ENCODE assay signal across 31 cellular contexts in the genomic region with DNA sequence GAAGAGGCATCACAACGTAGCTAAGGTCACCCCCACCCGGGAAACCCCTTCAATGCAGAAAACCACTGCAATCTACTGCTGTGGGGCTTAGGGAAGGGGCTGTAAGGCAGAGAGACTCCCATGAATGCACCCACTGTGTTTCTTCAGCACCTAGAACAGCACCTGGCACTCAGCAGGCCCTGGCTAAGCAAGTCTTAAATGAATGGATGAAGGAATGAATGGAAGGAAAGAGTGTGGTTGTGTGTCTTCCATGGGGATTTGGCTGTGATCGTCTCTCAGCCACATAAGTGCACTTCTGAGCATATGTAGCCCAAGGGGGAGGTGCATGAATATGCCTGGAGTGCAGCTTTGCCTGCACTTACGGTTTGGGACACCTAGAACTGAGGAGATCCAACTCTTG.
"Had no signal": no experiment of that assay in that cellular context is flagged by ENCODE, and none has a peak within 500 bp of the region (broad histone marks: within the 10 kb centered on the region; RNA-seq: fewer than 3 reads in every experiment).

No MANE protein-coding gene starts in this region.

- H3K4me3 ChIP-seq: ascending aorta, cardiac muscle cell, colonic mucosa, esophagus squamous epithelium, heart right ventricle, right atrium auricular region, stomach, thyroid gland, upper lobe of left lung, vagina had no signal

- FAIRE-seq: endometrium had no signal

- H3K36me3 ChIP-seq: ascending aorta, cardiac muscle cell, colonic mucosa, esophagus squamous epithelium, heart right ventricle, right atrium auricular region, thyroid gland, upper lobe of left lung, vagina had no signal

- H3K27me3 Mint-ChIP-seq: activated CD4-positive, alpha-beta memory T cell treated with anti-CD3 and anti-CD28 coated beads for 36 hours; activated CD4-positive, alpha-beta T cell treated with anti-CD3 and anti-CD28 coated beads, Interleukin-2, amount 10 ng/mL, durations not matched to agents 24 days and 14 days; stimulated activated naive B cell treated with anti-CD40 and anti-IgM and Interleukin-4, amounts not matched to agents 10 μg/mL and 1 μg/mL and 100 μg/mL, for 72 hours had no signal

- H3K27ac ChIP-seq: ascending aorta, cardiac muscle cell, colonic mucosa, epithelial cell of prostate, esophagus squamous epithelium, heart right ventricle, right atrium auricular region, stomach, thyroid gland, upper lobe of left lung, vagina had no signal

- H3K4me1 ChIP-seq: colonic mucosa had no signal

- ATAC-seq: heart right ventricle; stimulated activated naive B cell treated with anti-CD40 and anti-IgM and Interleukin-4, amounts not matched to agents 10 μg/mL and 1 μg/mL and 100 μg/mL, for 72 hours had no signal

- H3K9me3 ChIP-seq: ascending aorta, colonic mucosa, esophagus squamous epithelium, right atrium auricular region, thyroid gland, vagina had no signal

- H3K4me3 Mint-ChIP-seq: activated CD4-positive, alpha-beta memory T cell treated with anti-CD3 and anti-CD28 coated beads for 36 hours; activated CD4-positive, alpha-beta T cell treated with anti-CD3 and anti-CD28 coated beads, Interleukin-2, amount 10 ng/mL, durations not matched to agents 24 days and 14 days; activated naive CD4-positive, alpha-beta T cell treated with anti-CD3 and anti-CD28 coated beads, Interleukin-2, amount 10 ng/mL, durations not matched to agents 7 days and 5 days; activated naive CD8-positive, alpha-beta T cell treated with anti-CD3 and anti-CD28 coated beads, Interleukin-2, amount 10 ng/mL, durations not matched to agents 7 days and 5 days; brain; mesothelial cell of epicardium; nephron progenitor cell; stimulated activated naive B cell treated with anti-CD40 and anti-IgM and Interleukin-4, amounts not matched to agents 10 μg/mL and 1 μg/mL and 100 μg/mL, for 72 hours had no signal

- H3K27ac Mint-ChIP-seq: activated CD4-positive, alpha-beta memory T cell treated with anti-CD3 and anti-CD28 coated beads for 36 hours; activated CD4-positive, alpha-beta T cell treated with anti-CD3 and anti-CD28 coated beads, Interleukin-2, amount 10 ng/mL, durations not matched to agents 24 days and 14 days; activated naive CD4-positive, alpha-beta T cell treated with anti-CD3 and anti-CD28 coated beads, Interleukin-2, amount 10 ng/mL, durations not matched to agents 7 days and 5 days; activated naive CD8-positive, alpha-beta T cell treated with anti-CD3 and anti-CD28 coated beads, Interleukin-2, amount 10 ng/mL, durations not matched to agents 7 days and 5 days; brain; mesothelial cell of epicardium; nephron progenitor cell had no signal

- H3K27me3 ChIP-seq: ascending aorta, cardiac muscle cell, colonic mucosa, esophagus squamous epithelium, heart right ventricle, right atrium auricular region, stomach, thyroid gland, upper lobe of left lung, vagina had no signal

- DNase-seq: activated CD4-positive, alpha-beta memory T cell treated with anti-CD3 and anti-CD28 coated beads for 36 hours; activated CD4-positive, alpha-beta T cell treated with anti-CD3 and anti-CD28 coated beads, Interleukin-2, amount 10 ng/mL, durations not matched to agents 24 days and 14 days; activated CD4-positive, CD25-positive, alpha-beta regulatory T cell treated with anti-CD3 and anti-CD28 coated beads, Interleukin-2, amount 50 U/mL, for 72 hours; activated CD8-positive, alpha-beta memory T cell treated with anti-CD3 and anti-CD28 coated beads, Interleukin-2, amount 50 U/mL, for 4 hours; activated gamma-delta T cell; activated naive CD4-positive, alpha-beta T cell treated with anti-CD3 and anti-CD28 coated beads, Interleukin-2, amount 10 ng/mL, durations not matched to agents 7 days and 5 days; activated naive CD8-positive, alpha-beta T cell treated with anti-CD3 and anti-CD28 coated beads, Interleukin-2, amount 10 ng/mL, durations not matched to agents 7 days and 5 days; activated T-cell treated with anti-CD3 and anti-CD28 coated beads, Interleukin-2, amount 50 U/mL, for 1 hour; cerebellar nuclear complex; colonic mucosa; effector CD8-positive, alpha-beta T cell; esophagus squamous epithelium; foreskin melanocyte; heart right ventricle; naive B cell; nephron progenitor cell; stimulated activated CD4-positive, alpha-beta T cell treated with anti-CD3 and anti-CD28 coated beads, Interleukin-15, amount 100 ng/mL, for 24 hours; stimulated activated CD4-positive, alpha-beta T cell treated with anti-CD3 and anti-CD28 coated beads, Interleukin-2, amount 100 ng/mL, for 24 hours; stimulated activated naive B cell treated with anti-CD40 and anti-IgM and Interleukin-4, amounts not matched to agents 10 μg/mL and 1 μg/mL and 100 μg/mL, for 72 hours; stomach; T1000; thyroid gland; upper lobe of left lung had no signal

- H3K36me3 Mint-ChIP-seq: brain had no signal
